9 cellular contexts compared by ENCODE assay signal in genomic region chr10:43229208-43230061, GRCh38. TPM values are rescaled to one million over a fixed set of nuclear protein-coding genes. Genes with fewer than 3 reads are reported as not detected.
DNase-seq lines count a peak whose midpoint lies in the region; ATAC-seq lines count a peak whose summit lies in the region.
"Had no signal": no experiment of that assay in that cellular context is flagged by ENCODE, and none has a peak within 500 bp of the region (broad histone marks: within the 10 kb centered on the region; RNA-seq: fewer than 3 reads in every experiment).

No MANE protein-coding gene starts in this region.

- H3K4me1 ChIP-seq in NT2/D1 (ENCODE audit: insufficient read depth, insufficient read length) (peaks cover 13% of the 10 kb centered on the region), iPS-18a (ENCODE audit: control insufficient read depth, low read depth, low read length) (no peaks in the 10 kb centered on the region)

- H3K9ac ChIP-seq in NT2/D1 (ENCODE audit: insufficient read length, low read depth) = peak overlapping the region; percentile 79
- no peak overlapping the region for H3K9ac ChIP-seq in iPS-18a (ENCODE audit: low read length)
- H3K9ac ChIP-seq: KMS-11 had no signal

- DNase-seq in NT2/D1 (ENCODE audit: low read depth, low spot score) (no peak), SK-N-DZ (ENCODE audit: low spot score) (no peak), DMS153 (lab: John Stamatoyannopoulos, UW) (no peak), NOMO-1 treated with DMSO at 0.1 percent for 48 hours (lab: John Stamatoyannopoulos, UW; ENCODE audit: unreplicated experiment) (no peak)
- peak; percentile 41 for DNase-seq in activated gamma-delta T cell treated with anti-CD3 and anti-CD28 coated beads, Interleukin-2, amount 50 U/mL, for 16 hours (ENCODE audit: low read depth)
- DNase-seq in stimulated activated CD4-positive, alpha-beta T cell treated with anti-CD3 and anti-CD28 coated beads, Interleukin-4, amount 100 ng/mL, for 1 hour = peak; percentile 26

- H3K4me3 ChIP-seq in NT2/D1 (ENCODE audit: insufficient read length, low read depth) (peak overlapping the region; percentile 49), iPS-18a (ENCODE audit: low read length) (peak overlapping the region; percentile 26)

- H3K9me3 ChIP-seq in NT2/D1 (ENCODE audit: insufficient read depth, low read length) (no peaks in the 10 kb centered on the region), iPS-18a (ENCODE audit: control insufficient read depth, low read depth, low read length) (no peaks in the 10 kb centered on the region)

- H3K27me3 ChIP-seq in NT2/D1 (ENCODE audit: insufficient read depth, insufficient read length) = peaks cover 54% of the 10 kb centered on the region
- H3K27me3 ChIP-seq in iPS-18a (ENCODE audit: control insufficient read depth, insufficient read depth, low read length) = peaks cover 49% of the 10 kb centered on the region

- ATAC-seq in HG02678 (IDR thresholded peaks at IDR 0.05; ENCODE audit: unreplicated experiment) = no peak

- no peak overlapping the region for H3K27ac ChIP-seq in iPS-18a (ENCODE audit: low read length)
- H3K27ac ChIP-seq: KMS-11 had no signal

- H3K36me3 ChIP-seq in NT2/D1 (ENCODE audit: insufficient read depth, insufficient read length, low read length) (no peaks in the 10 kb centered on the region), iPS-18a (ENCODE audit: control insufficient read depth, low read depth, low read length) (no peaks in the 10 kb centered on the region)

RNA-seq across cellular contexts. Expression of gene RASGEF1A, which starts 37.4 kb away (rescaled TPM):
- polyA plus RNA-seq in SK-N-DZ (2014; cell fraction: cytosol; rRNA removed) = 0.12 TPM in 1 of 2 replicates, not detected in the other
- 2.3 and 2.8 TPM in 2 replicates for polyA plus RNA-seq in SK-N-DZ (2014; cell fraction: nucleus; rRNA removed)

Comparison
In these comparisons a context has a peak if more than half of its experiments do, and no peak if none do; other contexts are left out.
1. DNase-seq: peak in activated gamma-delta T cell treated with anti-CD3 and anti-CD28 coated beads, Interleukin-2, amount 50 U/mL, for 16 hours (single experiment) and stimulated activated CD4-positive, alpha-beta T cell treated with anti-CD3 and anti-CD28 coated beads, Interleukin-4, amount 100 ng/mL, for 1 hour (single experiment); none in NT2/D1 (single experiment), SK-N-DZ (single experiment), DMS153 (single experiment) and NOMO-1 treated with DMSO at 0.1 percent for 48 hours (single experiment).